ENCODE assay signal across 1 cellular context in the genomic region with DNA sequence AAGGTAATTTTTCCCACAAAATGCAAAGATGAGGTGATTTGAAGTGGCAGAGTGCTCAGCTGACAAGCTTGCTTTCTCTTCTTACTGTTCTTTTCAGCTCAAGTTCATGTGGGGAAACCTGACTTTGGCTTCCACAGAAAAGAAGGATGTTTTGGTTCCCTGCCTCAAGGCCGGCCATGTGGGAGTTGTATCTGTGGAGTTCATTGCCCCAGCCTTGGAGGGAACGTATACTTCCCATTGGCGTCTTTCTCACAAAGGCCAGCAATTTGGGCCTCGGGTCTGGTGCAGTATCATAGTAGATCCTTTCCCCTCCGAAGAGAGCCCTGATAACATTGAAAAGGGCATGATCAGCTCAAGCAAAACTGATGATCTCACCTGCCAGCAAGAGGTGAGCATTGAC.
TF ChIP-seq lines count a peak whose summit lies in the region.

No MANE protein-coding gene starts in this region.

TF ChIP-seq in IMR-90, 13 proteins besides CTCF, POLR2A, EP300 and RAD21:
- TF ChIP-seq CHD1 (IDR thresholded peaks at IDR 0.05; ENCODE audit: low read depth, low read length), result no peak
- TF ChIP-seq RFX5 (IDR thresholded peaks at IDR 0.05; ENCODE audit: low read depth, low read length), result no peak
- TF ChIP-seq MAFK (IDR thresholded peaks at IDR 0.05; ENCODE audit: low read depth, low read length), result no peak
- TF ChIP-seq BHLHE40 (IDR thresholded peaks at IDR 0.05; ENCODE audit: low read depth, low read length), result no peak
- no peak for TF ChIP-seq SMC3 (IDR thresholded peaks at IDR 0.05; ENCODE audit: low read depth, low read length)
- no peak for TF ChIP-seq RCOR1 (IDR thresholded peaks at IDR 0.05; ENCODE audit: insufficient replicate concordance, low read length)
- TF ChIP-seq, protein P1, sequence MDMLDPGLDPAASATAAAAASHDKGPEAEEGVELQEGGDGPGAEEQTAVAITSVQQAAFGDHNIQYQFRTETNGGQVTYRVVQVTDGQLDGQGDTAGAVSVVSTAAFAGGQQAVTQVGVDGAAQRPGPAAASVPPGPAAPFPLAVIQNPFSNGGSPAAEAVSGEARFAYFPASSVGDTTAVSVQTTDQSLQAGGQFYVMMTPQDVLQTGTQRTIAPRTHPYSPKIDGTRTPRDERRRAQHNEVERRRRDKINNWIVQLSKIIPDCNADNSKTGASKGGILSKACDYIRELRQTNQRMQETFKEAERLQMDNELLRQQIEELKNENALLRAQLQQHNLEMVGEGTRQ (IDR thresholded peaks at IDR 0.05; ENCODE audit: low read depth, low read length), result no peak
- no peak for TF ChIP-seq FOS (IDR thresholded peaks at IDR 0.05; ENCODE audit: low read depth, low read length)
- TF ChIP-seq CEBPB (IDR thresholded peaks at IDR 0.05; ENCODE audit: low read depth, low read length), result no peak
- TF ChIP-seq, protein P2, sequence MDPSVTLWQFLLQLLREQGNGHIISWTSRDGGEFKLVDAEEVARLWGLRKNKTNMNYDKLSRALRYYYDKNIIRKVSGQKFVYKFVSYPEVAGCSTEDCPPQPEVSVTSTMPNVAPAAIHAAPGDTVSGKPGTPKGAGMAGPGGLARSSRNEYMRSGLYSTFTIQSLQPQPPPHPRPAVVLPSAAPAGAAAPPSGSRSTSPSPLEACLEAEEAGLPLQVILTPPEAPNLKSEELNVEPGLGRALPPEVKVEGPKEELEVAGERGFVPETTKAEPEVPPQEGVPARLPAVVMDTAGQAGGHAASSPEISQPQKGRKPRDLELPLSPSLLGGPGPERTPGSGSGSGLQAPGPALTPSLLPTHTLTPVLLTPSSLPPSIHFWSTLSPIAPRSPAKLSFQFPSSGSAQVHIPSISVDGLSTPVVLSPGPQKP (IDR thresholded peaks at IDR 0.05; ENCODE audit: borderline replicate concordance, low read depth, low read length), result no peak
